9 cellular contexts compared by ENCODE assay signal in the genomic region with DNA sequence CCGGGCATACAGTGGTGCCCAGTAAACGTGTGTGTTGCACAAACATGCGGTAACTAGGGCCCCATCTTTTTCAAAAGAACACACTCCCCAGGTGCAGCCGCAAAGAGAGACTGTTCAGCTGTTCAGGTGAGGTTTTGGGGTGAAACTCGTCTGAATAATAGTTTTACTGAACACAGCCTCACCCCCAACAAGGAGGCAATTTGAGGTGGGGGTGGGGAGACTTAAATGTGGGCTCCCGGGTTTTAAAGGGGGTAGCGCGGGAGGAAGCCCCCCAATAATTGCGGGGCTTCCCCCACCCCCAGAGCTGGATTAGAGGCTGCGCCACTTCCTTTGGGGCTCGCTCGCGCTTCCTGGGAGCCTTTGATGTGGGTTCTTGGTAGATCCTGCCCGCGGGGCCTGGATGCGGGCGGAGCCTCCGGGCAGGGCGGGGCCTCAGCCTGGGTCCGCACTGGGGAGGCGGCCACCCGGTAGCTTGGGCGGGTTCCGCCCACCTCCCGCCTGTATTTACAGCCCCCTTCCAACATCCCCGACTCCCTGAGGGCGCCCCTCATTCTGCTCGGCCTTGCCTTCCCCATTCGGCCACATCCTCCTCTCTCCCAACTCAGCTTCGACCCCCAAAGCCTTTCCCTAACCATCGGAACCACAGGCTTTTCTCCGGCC. TPM values are rescaled to one million over a fixed set of nuclear protein-coding genes. Genes with fewer than 3 reads are reported as not detected.
A peak's percentile ranks its signal among the peaks of the same experiment; 100 is the strongest.
DNase-seq lines count a peak whose midpoint lies in the region; ATAC-seq and TF ChIP-seq lines count a peak whose summit lies in the region.
"Had no signal": no experiment of that assay in that cellular context is flagged by ENCODE, and none has a peak within 500 bp of the region (broad histone marks: within the 10 kb centered on the region; RNA-seq: fewer than 3 reads in every experiment).

No MANE protein-coding gene starts in this region.

- H3K36me3 ChIP-seq in MM.1S (replicated peaks; ENCODE audit: insufficient read depth, low read length) = no peaks in the 10 kb centered on the region

- peak overlapping the region in 2 of 5 donors; percentile 21 to 73 for H3K4me3 Mint-ChIP-seq in immature natural killer cell
- no peak overlapping the region for H3K4me3 Mint-ChIP-seq in osteocyte (ENCODE audit: unreplicated experiment)

- peak overlapping the region; percentile 74 for H3K4me2 ChIP-seq in MM.1S (ENCODE audit: low read depth, low read length)

- H4K20me1 ChIP-seq in MM.1S (ENCODE audit: insufficient read depth, low read length) = no peaks in the 10 kb centered on the region

- H3K4me1 Mint-ChIP-seq in immature natural killer cell (peaks cover 21 to 25% of the 10 kb centered on the region in 2 donors), osteocyte (ENCODE audit: unreplicated experiment) (peaks cover 25% of the 10 kb centered on the region)

- no peaks in the 10 kb centered on the region; the same call in none of the 2 replicates for H3K27me3 ChIP-seq in MM.1S (replicated peaks; ENCODE audit: insufficient read depth, low read length)

- no peak overlapping the region for H3K27ac ChIP-seq in MM.1S (ENCODE audit: low read length)

- no peaks in the 10 kb centered on the region for H3K9me3 ChIP-seq in MM.1S (replicated peaks; ENCODE audit: insufficient read depth, low read length)

- H3F3A ChIP-seq in MM.1S (ENCODE audit: insufficient read depth, low read length) = peaks cover 12% of the 10 kb centered on the region

- H3K9ac ChIP-seq in MM.1S (ENCODE audit: low read length) = peak overlapping the region; percentile 22; the same call in 1 of the 2 replicates

- no peaks in the 10 kb centered on the region for H3K9me3 Mint-ChIP-seq in immature natural killer cell
- no peaks in the 10 kb centered on the region for H3K9me3 Mint-ChIP-seq in osteocyte (ENCODE audit: unreplicated experiment)

- H3K27me3 Mint-ChIP-seq in immature natural killer cell (ENCODE audit: low read depth in 3 of 3) (peaks cover 6 to 18% (median 9%) of the 10 kb centered on the region in 3 donors), osteocyte (ENCODE audit: unreplicated experiment) (no peaks in the 10 kb centered on the region)

- H3K4me1 ChIP-seq in MM.1S (ENCODE audit: low read length) = peaks cover 7% of the 10 kb centered on the region

- ATAC-seq in HG03175 (IDR thresholded peaks at IDR 0.05; ENCODE audit: unreplicated experiment) = no peak

- no peaks in the 10 kb centered on the region for H3K9me2 ChIP-seq in MM.1S (replicated peaks; ENCODE audit: insufficient read depth, low read length)

- H3K27ac Mint-ChIP-seq in immature natural killer cell (peak overlapping the region in 1 of 6 donors; percentile 45), osteocyte (ENCODE audit: unreplicated experiment) (no peak overlapping the region)

- DNase-seq in MM.1S = peak; percentile 73
- DNase-seq in activated T-cell treated with anti-CD3 and anti-CD28 coated beads for 4 hours = peak; percentile 36
- DNase-seq in immature natural killer cell = peak in 2 of 3 donors; percentile 24 to 31
- DNase-seq in stimulated activated CD8-positive, alpha-beta memory T cell treated with anti-CD3 and anti-CD28 coated beads, Interleukin-12 subunit alpha, Interleukin-12 subunit beta, amount 100 ng/mL, for 4 hours (ENCODE audit: low read depth) = peak; percentile 38
- no peak for DNase-seq in osteocyte (ENCODE audit: extremely low spot score, unreplicated experiment)
- DNase-seq in HUDEP-2 (lab: John Stamatoyannopoulos, UW; ENCODE audit: unreplicated experiment in 76 of 76) = no peak
- DNase-seq in GM19238 (ENCODE audit: insufficient read length, low spot score) = no peak
- DNase-seq: NCI-H446 had no signal

- TF ChIP-seq CTCF in MM.1S (IDR thresholded peaks at IDR 0.05; ENCODE audit: low read length) (no peak), osteocyte (IDR thresholded peaks at IDR 0.05) (no peak)

- peak overlapping the region; percentile 51 for H3K4me3 ChIP-seq in MM.1S (ENCODE audit: low read length)

- H2AFZ ChIP-seq in MM.1S (ENCODE audit: low read length) = peak overlapping the region; percentile 73

- H3K79me2 ChIP-seq in MM.1S (ENCODE audit: low read length) = no peaks in the 10 kb centered on the region

- no peaks in the 10 kb centered on the region for H3K36me3 Mint-ChIP-seq in immature natural killer cell
- H3K36me3 Mint-ChIP-seq in osteocyte (ENCODE audit: unreplicated experiment) = no peaks in the 10 kb centered on the region

RNA-seq across cellular contexts. Expression of a gene that starts 6.4 kb away (rescaled TPM):
- polyA plus RNA-seq in immature natural killer cell = not detected
- total RNA-seq in osteocyte = 152 and 155 TPM in 2 replicates

RNA-seq across cellular contexts. Expression of a gene that starts 50.2 kb away (rescaled TPM):
- polyA plus RNA-seq in immature natural killer cell = 10 to 100 TPM in 2 of 3 donors, 1 to 10 TPM in 1; 6.1 to 14.3 (median 14.0) TPM
- total RNA-seq in osteocyte = 8.5 and 9.5 TPM in 2 replicates

Comparison
In these comparisons a context has a peak if more than half of its experiments do, and no peak if none do; other contexts are left out.
1. DNase-seq: peak in MM.1S (single experiment), activated T-cell treated with anti-CD3 and anti-CD28 coated beads for 4 hours (single experiment), immature natural killer cell (2 of 3) and stimulated activated CD8-positive, alpha-beta memory T cell treated with anti-CD3 and anti-CD28 coated beads, Interleukin-12 subunit alpha, Interleukin-12 subunit beta, amount 100 ng/mL, for 4 hours (single experiment); none in osteocyte (single experiment), HUDEP-2 (0 of 76) and GM19238 (single experiment).